ENCODE assay signal across 19 cellular contexts in genomic region chr1:76079475-76080227, GRCh38. TPM values are rescaled to one million over a fixed set of nuclear protein-coding genes. Genes with fewer than 3 reads are reported as not detected.
A peak's percentile ranks its signal among the peaks of the same experiment; 100 is the strongest.
DNase-seq lines count a peak whose midpoint lies in the region; ATAC-seq and TF ChIP-seq lines count a peak whose summit lies in the region.
"Had no signal": no experiment of that assay in that cellular context is flagged by ENCODE, and none has a peak within 500 bp of the region (broad histone marks: within the 10 kb centered on the region; RNA-seq: fewer than 3 reads in every experiment).

No MANE protein-coding gene starts in this region.

- H3K27me3 ChIP-seq in trophoblast cell (ENCODE audit: insufficient read depth, low read length) = no peaks in the 10 kb centered on the region
- no peaks in the 10 kb centered on the region for H3K27me3 ChIP-seq in esophagus squamous epithelium
- H3K27me3 ChIP-seq: MG63 had no signal

- intact Hi-C loops in esophagus squamous epithelium (cut with DNase I) = no loop called here

- H3K27ac ChIP-seq in trophoblast cell (ENCODE audit: low read depth, low read length) (no peak overlapping the region), esophagus squamous epithelium (no peak overlapping the region)
- H3K27ac ChIP-seq: A549 had no signal

- peak overlapping the region; percentile 64 for H2AK5ac ChIP-seq in trophoblast cell (ENCODE audit: low read length)

- peak overlapping the region; percentile 71 for H2BK120ac ChIP-seq in trophoblast cell (ENCODE audit: insufficient read depth, low read length, poor library complexity)

- H3K4me3 ChIP-seq in trophoblast cell (ENCODE audit: low read depth, low read length) (no peak overlapping the region), esophagus squamous epithelium (no peak overlapping the region)
- H3K4me3 ChIP-seq: A549, MG63 had no signal

- H3K4me1 ChIP-seq in trophoblast cell (ENCODE audit: control insufficient read depth in 1 of 2, insufficient read depth in 2 of 2, low read length in 2 of 2) (peaks cover 4 to 10% of the 10 kb centered on the region in 2 experiments), esophagus squamous epithelium (peaks cover 0 to 12% (median 0%) of the 10 kb centered on the region in 3 donors)
- H3K4me1 ChIP-seq: Caco-2 had no signal

- H3K9ac ChIP-seq in trophoblast cell (ENCODE audit: low read length) = no peak overlapping the region

- WGBS in trophoblast cell (ENCODE audit: extremely low coverage, insufficient coverage, insufficient read length) = 100% methylated on average over 1 of the region's 7 CpGs
- 76 to 86% methylated on average over 7 of the region's 7 CpGs for WGBS in esophagus squamous epithelium, 2 donors

- no peak overlapping the region for H3K4me2 ChIP-seq in trophoblast cell (ENCODE audit: low read length)
- H3K4me2 ChIP-seq: A549 had no signal

- no peaks in the 10 kb centered on the region for H3K36me3 ChIP-seq in trophoblast cell (ENCODE audit: control insufficient read depth in 1 of 2, insufficient read depth in 2 of 2, low read length in 2 of 2)
- no peaks in the 10 kb centered on the region for H3K36me3 ChIP-seq in esophagus squamous epithelium
- H3K36me3 ChIP-seq: MG63 had no signal

- peak overlapping the region; percentile 27 for H2BK5ac ChIP-seq in trophoblast cell (ENCODE audit: low read depth, low read length, poor library complexity)

- peak overlapping the region; percentile 34 for H3K14ac ChIP-seq in trophoblast cell (ENCODE audit: low read length)

- TF ChIP-seq CTCF in esophagus squamous epithelium (IDR thresholded peaks at IDR 0.05) = no peak

- H4K8ac ChIP-seq in trophoblast cell (ENCODE audit: low read depth, low read length) = peak overlapping the region; percentile 11

- peaks cover 2% of the 10 kb centered on the region for H3K9me3 ChIP-seq in trophoblast cell (ENCODE audit: insufficient read depth, low read depth, low read length)
- H3K9me3 ChIP-seq in esophagus squamous epithelium = no peaks in the 10 kb centered on the region
- H3K9me3 ChIP-seq: A549, Caco-2, MG63 had no signal

- no peak for TF ChIP-seq POLR2A in esophagus squamous epithelium (IDR thresholded peaks at IDR 0.05)

- H2AFZ ChIP-seq in trophoblast cell (ENCODE audit: insufficient read depth, low read length, poor library complexity) = no peak overlapping the region

- no peak for ATAC-seq in GM21786 (IDR thresholded peaks at IDR 0.05; ENCODE audit: unreplicated experiment)
- no peak for ATAC-seq in HG03025 (IDR thresholded peaks at IDR 0.05; ENCODE audit: low FRiP score, unreplicated experiment)
- ATAC-seq: A549 had no signal

- DNase-seq in COR-L47 (lab: John Stamatoyannopoulos, UW) = peak; percentile 53
- peak; percentile 38 for DNase-seq in NCI-H1417 treated with DMSO at 0.1 percent for 48 hours (lab: John Stamatoyannopoulos, UW)
- DNase-seq in NCI-H82 treated with DMSO at 0.1 percent for 48 hours (lab: John Stamatoyannopoulos, UW; ENCODE audit: unreplicated experiment) = peak; percentile 63
- DNase-seq in trophoblast cell = no peak
- no peak for DNase-seq in esophagus squamous epithelium (lab: John Stamatoyannopoulos, UW)
- DNase-seq in NCI-H345 (lab: John Stamatoyannopoulos, UW) = no peak
- DNase-seq: Caco-2, DMS53, IMR-90, Karpas-422, MG63, NCI-H1092 treated with DMSO at 0.1 percent for 48 hours, NCI-H187 treated with DMSO at 0.1 percent for 48 hours, NCI-H2171, NCI-H510A, RPMI8226 had no signal

- H3K23ac ChIP-seq in trophoblast cell (ENCODE audit: low read length) = no peak overlapping the region

- H2BK12ac ChIP-seq in trophoblast cell (ENCODE audit: low read length) = no peak overlapping the region

- peaks cover 9% of the 10 kb centered on the region for H3K79me2 ChIP-seq in trophoblast cell (ENCODE audit: control insufficient read depth, insufficient read depth, low read length, poor library complexity)

- H4K12ac ChIP-seq in trophoblast cell (ENCODE audit: low read depth, low read length) = no peak overlapping the region

- no peak overlapping the region for H3K4ac ChIP-seq in trophoblast cell (ENCODE audit: low read depth, low read length)

- peaks cover 6% of the 10 kb centered on the region for H3K79me1 ChIP-seq in trophoblast cell (ENCODE audit: low read length)

- peak overlapping the region; percentile 23 for H3K18ac ChIP-seq in trophoblast cell (ENCODE audit: low read length)

- H4K91ac ChIP-seq in trophoblast cell (ENCODE audit: low read depth, low read length) = peak overlapping the region; percentile 58

RNA-seq across cellular contexts. Expression of gene ST6GALNAC3, which starts 5.1 kb away (rescaled TPM):
- polyA plus RNA-seq in trophoblast cell (2013) = 17.8 and 18.7 TPM in 2 replicates
- 1 to 10 TPM in 3 of 4 donors, under 1 TPM in 1; 0.27 to 4.3 (median 2.2) TPM for total RNA-seq in esophagus squamous epithelium

Comparison
In these comparisons a context has a peak if more than half of its experiments do, and no peak if none do; other contexts are left out.
1. DNase-seq: peak in COR-L47 (single experiment), NCI-H1417 treated with DMSO at 0.1 percent for 48 hours (single experiment) and NCI-H82 treated with DMSO at 0.1 percent for 48 hours (single experiment); none in trophoblast cell (0 of 2), esophagus squamous epithelium (single experiment) and NCI-H345 (single experiment).